In genomic region chr3:39637807-39638206, GRCh38 we compare ENCODE assay signal across 11 cellular contexts.
A peak's percentile ranks its signal among the peaks of the same experiment; 100 is the strongest.
DNase-seq lines count a peak whose midpoint lies in the region; ATAC-seq and TF ChIP-seq lines count a peak whose summit lies in the region.
"Had no signal": no experiment of that assay in that cellular context is flagged by ENCODE, and none has a peak within 500 bp of the region (broad histone marks: within the 10 kb centered on the region; RNA-seq: fewer than 3 reads in every experiment).

No MANE protein-coding gene starts in this region.

- H3K4me1 Mint-ChIP-seq in Calu3 (ENCODE audit: low read depth, unreplicated experiment) (peaks cover 30% of the 10 kb centered on the region), T-helper 17 cell (no peaks in the 10 kb centered on the region)

- H3K27me3 Mint-ChIP-seq in Calu3 (ENCODE audit: unreplicated experiment) (no peaks in the 10 kb centered on the region), T-helper 17 cell (peaks cover 16% of the 10 kb centered on the region)

- DNase-seq in Calu3 = peak; percentile 43
- DNase-seq in kidney glomerular epithelial cell (lab: John Stamatoyannopoulos, UW) = peak; percentile 62
- DNase-seq in posterior cingulate gyrus = no peak
- no peak for DNase-seq in activated CD8-positive, alpha-beta memory T cell treated with anti-CD3 and anti-CD28 coated beads for 24 hours
- no peak for DNase-seq in T-helper 17 cell
- DNase-seq: left ventricle myocardium superior had no signal

- BruUV-seq in Calu3 (replicated peaks; lab: Mats Ljungman, UMichigan) = no TSS peak

- TF ChIP-seq CTCF in Calu3 (IDR thresholded peaks at IDR 0.05; ENCODE audit: unreplicated experiment) (no peak), WI38 (IDR thresholded peaks at IDR 0.05; ENCODE audit: low read depth, low read length) (peak; percentile 7; the same call in 1 of the 2 replicates)

- TF ChIP-seq RAD21 in Ishikawa (IDR thresholded peaks at IDR 0.05; ENCODE audit: low read depth) = 0 out of 2 replicates have a peak, but pooled peaks have one; percentile 4

- no peaks in the 10 kb centered on the region for H3K9me3 ChIP-seq in T-helper 17 cell (ENCODE audit: control insufficient read depth, low read length, poor library complexity, severe bottlenecking)
- H3K9me3 ChIP-seq: vagina had no signal

- ATAC-seq in HG02759 (IDR thresholded peaks at IDR 0.05; ENCODE audit: unreplicated experiment) (no peak), T-helper 17 cell (no peak)
- ATAC-seq: left ventricle myocardium superior had no signal

- no peaks in the 10 kb centered on the region for H3K9me3 Mint-ChIP-seq in Calu3 (ENCODE audit: low read depth, unreplicated experiment)
- H3K9me3 Mint-ChIP-seq: activated naive CD4-positive, alpha-beta T cell treated with anti-CD3 and anti-CD28 coated beads, Interleukin-2, amount 50 U/mL, for 72 hours had no signal

- intact Hi-C loops in Calu3 (cut with micrococcal nuclease; ENCODE audit: unreplicated experiment) = loop anchor here (5.0 kb wide), 2 partner anchors 69 to 169 kb away; partner anchors contain the start of gene MYRIP
- intact Hi-C loops in posterior cingulate gyrus (cut with DNase I) = no loop called here

- no peak for TF ChIP-seq EP300 in Ishikawa (IDR thresholded peaks at IDR 0.05; ENCODE audit: borderline replicate concordance)

- H3K4me3 ChIP-seq in WI38 (ENCODE audit: low read depth, low read length) = no peak overlapping the region
- H3K4me3 ChIP-seq: vagina had no signal

- peak overlapping the region; percentile 86 for H3K27ac Mint-ChIP-seq in Calu3 (ENCODE audit: unreplicated experiment)
- H3K27ac Mint-ChIP-seq in T-helper 17 cell = no peak overlapping the region
- H3K27ac Mint-ChIP-seq: activated naive CD4-positive, alpha-beta T cell treated with anti-CD3 and anti-CD28 coated beads, Interleukin-2, amount 50 U/mL, for 72 hours had no signal

- H3K36me3 Mint-ChIP-seq in Calu3 (ENCODE audit: insufficient read depth, unreplicated experiment) (peaks cover 7% of the 10 kb centered on the region), T-helper 17 cell (ENCODE audit: low read depth) (no peaks in the 10 kb centered on the region)
- H3K36me3 Mint-ChIP-seq: activated naive CD4-positive, alpha-beta T cell treated with anti-CD3 and anti-CD28 coated beads, Interleukin-2, amount 50 U/mL, for 72 hours had no signal

- CTCF ChIA-PET in Calu3 (lab: Charles Lee) = no interaction called here

- H3K4me3 Mint-ChIP-seq in Calu3 (ENCODE audit: low read depth, unreplicated experiment) (no peak overlapping the region), T-helper 17 cell (no peak overlapping the region)

TF ChIP-seq in Ishikawa, 13 proteins besides CTCF, POLR2A, EP300 and RAD21:
- TF ChIP-seq TAF1 (IDR thresholded peaks at IDR 0.05; ENCODE audit: low read depth) = no peak
- no peak for TF ChIP-seq TCF12 (IDR thresholded peaks at IDR 0.05; ENCODE audit: low read depth)
- no peak for TF ChIP-seq ZBTB7A (IDR thresholded peaks at IDR 0.05; ENCODE audit: low read depth)
- TF ChIP-seq FOXM1 (IDR thresholded peaks at IDR 0.05; ENCODE audit: borderline replicate concordance, low read depth) = no peak
- TF ChIP-seq, protein P1, sequence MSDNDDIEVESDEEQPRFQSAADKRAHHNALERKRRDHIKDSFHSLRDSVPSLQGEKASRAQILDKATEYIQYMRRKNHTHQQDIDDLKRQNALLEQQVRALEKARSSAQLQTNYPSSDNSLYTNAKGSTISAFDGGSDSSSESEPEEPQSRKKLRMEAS (IDR thresholded peaks at IDR 0.05) = no peak
- no peak for TF ChIP-seq NFIC (IDR thresholded peaks at IDR 0.05)
- no peak for TF ChIP-seq EGR1 (IDR thresholded peaks at IDR 0.05)
- no peak for TF ChIP-seq CEBPB (IDR thresholded peaks at IDR 0.05)
- TF ChIP-seq YY1 (IDR thresholded peaks at IDR 0.05; ENCODE audit: low read depth) = no peak
- no peak for TF ChIP-seq USF1 (IDR thresholded peaks at IDR 0.05)
- TF ChIP-seq, protein P2, sequence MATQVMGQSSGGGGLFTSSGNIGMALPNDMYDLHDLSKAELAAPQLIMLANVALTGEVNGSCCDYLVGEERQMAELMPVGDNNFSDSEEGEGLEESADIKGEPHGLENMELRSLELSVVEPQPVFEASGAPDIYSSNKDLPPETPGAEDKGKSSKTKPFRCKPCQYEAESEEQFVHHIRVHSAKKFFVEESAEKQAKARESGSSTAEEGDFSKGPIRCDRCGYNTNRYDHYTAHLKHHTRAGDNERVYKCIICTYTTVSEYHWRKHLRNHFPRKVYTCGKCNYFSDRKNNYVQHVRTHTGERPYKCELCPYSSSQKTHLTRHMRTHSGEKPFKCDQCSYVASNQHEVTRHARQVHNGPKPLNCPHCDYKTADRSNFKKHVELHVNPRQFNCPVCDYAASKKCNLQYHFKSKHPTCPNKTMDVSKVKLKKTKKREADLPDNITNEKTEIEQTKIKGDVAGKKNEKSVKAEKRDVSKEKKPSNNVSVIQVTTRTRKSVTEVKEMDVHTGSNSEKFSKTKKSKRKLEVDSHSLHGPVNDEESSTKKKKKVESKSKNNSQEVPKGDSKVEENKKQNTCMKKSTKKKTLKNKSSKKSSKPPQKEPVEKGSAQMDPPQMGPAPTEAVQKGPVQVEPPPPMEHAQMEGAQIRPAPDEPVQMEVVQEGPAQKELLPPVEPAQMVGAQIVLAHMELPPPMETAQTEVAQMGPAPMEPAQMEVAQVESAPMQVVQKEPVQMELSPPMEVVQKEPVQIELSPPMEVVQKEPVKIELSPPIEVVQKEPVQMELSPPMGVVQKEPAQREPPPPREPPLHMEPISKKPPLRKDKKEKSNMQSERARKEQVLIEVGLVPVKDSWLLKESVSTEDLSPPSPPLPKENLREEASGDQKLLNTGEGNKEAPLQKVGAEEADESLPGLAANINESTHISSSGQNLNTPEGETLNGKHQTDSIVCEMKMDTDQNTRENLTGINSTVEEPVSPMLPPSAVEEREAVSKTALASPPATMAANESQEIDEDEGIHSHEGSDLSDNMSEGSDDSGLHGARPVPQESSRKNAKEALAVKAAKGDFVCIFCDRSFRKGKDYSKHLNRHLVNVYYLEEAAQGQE (IDR thresholded peaks at IDR 0.05; ENCODE audit: low read depth) = no peak
- TF ChIP-seq CREB1 (IDR thresholded peaks at IDR 0.05; ENCODE audit: low read depth) = no peak

Comparison
In these comparisons a context has a peak if more than half of its experiments do, and no peak if none do; other contexts are left out.
1. DNase-seq: peak in Calu3 (single experiment) and kidney glomerular epithelial cell (single experiment); none in posterior cingulate gyrus (0 of 10), activated CD8-positive, alpha-beta memory T cell treated with anti-CD3 and anti-CD28 coated beads for 24 hours (single experiment) and T-helper 17 cell (0 of 3).